Comparison of ENCODE assay signal across 9 cellular contexts in genomic region chr15:74790080-74790916, GRCh38. TPM values are rescaled to one million over a fixed set of nuclear protein-coding genes. Genes with fewer than 3 reads are reported as not detected.
DNase-seq lines count a peak whose midpoint lies in the region; ATAC-seq and TF ChIP-seq lines count a peak whose summit lies in the region.
"Had no signal": no experiment of that assay in that cellular context is flagged by ENCODE, and none has a peak within 500 bp of the region (broad histone marks: within the 10 kb centered on the region; RNA-seq: fewer than 3 reads in every experiment).

No MANE protein-coding gene starts in this region.

- peak overlapping the region; percentile 62 to 84 for H3K9ac ChIP-seq in colonic mucosa (ENCODE audit: low read depth in 2 of 2, low read length in 2 of 2)
- H3K9ac ChIP-seq in mucosa of rectum (ENCODE audit: low read depth in 1 of 2, low read length in 2 of 2), result peak overlapping the region; percentile 63 to 68

- intact Hi-C loops in colonic mucosa (cut with DNase I) (no loop called here), aorta (cut with DNase I) (no loop called here)

- ATAC-seq in aorta (ENCODE audit: low FRiP score) (peak; percentile 40), HG03439 (IDR thresholded peaks at IDR 0.05; ENCODE audit: unreplicated experiment) (no peak)

- H3K4me1 ChIP-seq in SJSA1 (replicated peaks), result peaks cover 27% of the 10 kb centered on the region
- peaks cover 57% of the 10 kb centered on the region for H3K4me1 ChIP-seq in colonic mucosa
- H3K4me1 ChIP-seq in mucosa of rectum (ENCODE audit: control insufficient read depth in 2 of 2, insufficient read depth in 2 of 2, low read length in 2 of 2), result peaks cover 68 to 82% of the 10 kb centered on the region in 2 donors
- peaks cover 0 to 5% of the 10 kb centered on the region in 2 donors for H3K4me1 ChIP-seq in aorta (ENCODE audit: control insufficient read depth in 1 of 2, insufficient read depth in 2 of 2, low read length in 2 of 2)

- no peak overlapping the region for H3K4me3 ChIP-seq in SJSA1
- H3K4me3 ChIP-seq in colonic mucosa, result no peak overlapping the region
- peak overlapping the region; percentile 49 to 60 for H3K4me3 ChIP-seq in mucosa of rectum (ENCODE audit: low read length in 2 of 2)
- H3K4me3 ChIP-seq in aorta (ENCODE audit: low read length in 2 of 2), result no peak overlapping the region

- TF ChIP-seq CTCF in colonic mucosa (IDR thresholded peaks at IDR 0.05), result no peak

- H3K36me3 ChIP-seq in SJSA1, result peaks cover 8% of the 10 kb centered on the region; the same call in 1 of the 2 replicates
- no peaks in the 10 kb centered on the region for H3K36me3 ChIP-seq in colonic mucosa
- H3K36me3 ChIP-seq in mucosa of rectum (ENCODE audit: control insufficient read depth in 2 of 2, insufficient read depth in 2 of 2, low read length in 2 of 2), result peaks cover 4 to 11% of the 10 kb centered on the region in 2 donors
- H3K36me3 ChIP-seq in aorta (ENCODE audit: control insufficient read depth in 1 of 2, insufficient read depth in 2 of 2, low read length in 1 of 2), result no peaks in the 10 kb centered on the region

- H3K27me3 ChIP-seq in SJSA1 (replicated peaks), result no peaks in the 10 kb centered on the region
- no peaks in the 10 kb centered on the region for H3K27me3 ChIP-seq in colonic mucosa
- no peaks in the 10 kb centered on the region for H3K27me3 ChIP-seq in mucosa of rectum (ENCODE audit: control insufficient read depth in 2 of 2, insufficient read depth in 2 of 2, low read length in 2 of 2)
- no peaks in the 10 kb centered on the region for H3K27me3 ChIP-seq in aorta (ENCODE audit: control insufficient read depth in 1 of 2, insufficient read depth in 2 of 2, low read length in 1 of 2)

- peak; percentile 49 to 66 for DNase-seq in stimulated activated CD4-positive, alpha-beta T cell treated with anti-CD3 and anti-CD28 coated beads, Interleukin-2, amount 100 ng/mL, for 24 hours
- no peak for DNase-seq in stimulated activated CD4-positive, alpha-beta T cell treated with anti-CD3 and anti-CD28 coated beads, Interleukin-4, amount 100 ng/mL, for 1 hour
- peak; percentile 88 to 92 for DNase-seq in SJSA1 (ENCODE audit: low read depth in 1 of 2, low spot score in 2 of 2)
- peak; percentile 55 for DNase-seq in colonic mucosa
- DNase-seq in aorta, result peak; percentile 93 to 94
- no peak for DNase-seq in OCI-M2 (lab: John Stamatoyannopoulos, UW; ENCODE audit: unreplicated experiment)

- WGBS in aorta, 2 donors, result 8 to 11% methylated on average over 15 of the region's 15 CpGs

- peak overlapping the region; percentile 42 for H3K27ac ChIP-seq in SJSA1
- H3K27ac ChIP-seq in colonic mucosa, result peak overlapping the region; percentile 88
- H3K27ac ChIP-seq in mucosa of rectum (ENCODE audit: low read depth in 2 of 2, low read length in 2 of 2), result peak overlapping the region; percentile 79 to 86
- H3K27ac ChIP-seq in aorta (ENCODE audit: low read depth in 1 of 2, low read length in 2 of 2), result peak overlapping the region; percentile 23 to 25

- H3K9me3 ChIP-seq in SJSA1 (replicated peaks) (no peaks in the 10 kb centered on the region), colonic mucosa (no peaks in the 10 kb centered on the region), mucosa of rectum (ENCODE audit: control insufficient read depth in 2 of 2, low read length in 2 of 2) (no peaks in the 10 kb centered on the region), aorta (ENCODE audit: control insufficient read depth, low read length) (no peaks in the 10 kb centered on the region)

RNA-seq across cellular contexts. Expression of gene CSK, which starts 8.4 kb away (rescaled TPM):
- 14.8 and 19.2 TPM in 2 replicates for total RNA-seq in SJSA1 (2014; rRNA removed; shearing (Covaris generic))
- 100 to 1,000 TPM in 1 of 2 donors, 10 to 100 TPM in 1; 64.3 to 126 TPM for total RNA-seq in colonic mucosa
- 10 to 100 TPM; 34.9 to 55.2 TPM for total RNA-seq in aorta
- polyA plus RNA-seq in aorta, result 10 to 100 TPM; 21.8 to 29.8 TPM

RNA-seq across cellular contexts. Expression of gene LMAN1L, which starts 22.3 kb away (rescaled TPM):
- not detected in 2 replicates for total RNA-seq in SJSA1 (2014; rRNA removed; shearing (Covaris generic))
- not detected for total RNA-seq in colonic mucosa
- total RNA-seq in aorta, result under 1 TPM in 1 of 2 donors, not detected in 1; 0.30 TPM
- polyA plus RNA-seq in aorta, result under 1 TPM in 1 of 2 donors, not detected in 1; 0.15 TPM
- total RNA-seq: epithelial cell of proximal tubule had no signal

RNA-seq across cellular contexts. Expression of gene CPLX3, which starts 36.1 kb away (rescaled TPM):
- total RNA-seq in SJSA1 (2014; rRNA removed; shearing (Covaris generic)), result 0.13 TPM in 1 of 2 replicates, not detected in the other
- total RNA-seq in colonic mucosa (not detected), aorta (not detected)
- under 1 TPM; 0.05 to 0.13 TPM for polyA plus RNA-seq in aorta
- total RNA-seq: epithelial cell of proximal tubule had no signal

RNA-seq across cellular contexts. Expression of gene CYP1A2, which starts 41.7 kb away (rescaled TPM):
- not detected in 2 replicates for total RNA-seq in SJSA1 (2014; rRNA removed; shearing (Covaris generic))
- not detected for total RNA-seq in colonic mucosa
- total RNA-seq in aorta, result not detected
- not detected for polyA plus RNA-seq in aorta
- total RNA-seq: epithelial cell of proximal tubule had no signal

RNA-seq across cellular contexts. Expression of gene ULK3, which starts 52.7 kb away (rescaled TPM):
- total RNA-seq in SJSA1 (2014; rRNA removed; shearing (Covaris generic)), result 14.3 and 14.7 TPM in 2 replicates
- total RNA-seq in colonic mucosa, result 10 to 100 TPM; 45.6 to 50.7 TPM
- total RNA-seq in aorta, result 10 to 100 TPM; 19.3 to 31.6 TPM
- polyA plus RNA-seq in aorta, result 10 to 100 TPM; 17.7 to 43.6 TPM

Comparison
In these comparisons a context has a peak if more than half of its experiments do, and no peak if none do; other contexts are left out.
1. DNase-seq: peak in stimulated activated CD4-positive, alpha-beta T cell treated with anti-CD3 and anti-CD28 coated beads, Interleukin-2, amount 100 ng/mL, for 24 hours (2 of 2), SJSA1 (2 of 2), colonic mucosa (single experiment) and aorta (2 of 2); none in stimulated activated CD4-positive, alpha-beta T cell treated with anti-CD3 and anti-CD28 coated beads, Interleukin-4, amount 100 ng/mL, for 1 hour (single experiment) and OCI-M2 (single experiment).
2. H3K27ac ChIP-seq: peak in every context shown above with its lines; median percentile 88 in colonic mucosa; 82 in mucosa of rectum; 42 in SJSA1; 24 in aorta.
3. H3K4me3 ChIP-seq: peak in mucosa of rectum (2 of 2); none in SJSA1 (single experiment), colonic mucosa (single experiment) and aorta (0 of 2).